7 cellular contexts compared by ENCODE assay signal in the genomic region with DNA sequence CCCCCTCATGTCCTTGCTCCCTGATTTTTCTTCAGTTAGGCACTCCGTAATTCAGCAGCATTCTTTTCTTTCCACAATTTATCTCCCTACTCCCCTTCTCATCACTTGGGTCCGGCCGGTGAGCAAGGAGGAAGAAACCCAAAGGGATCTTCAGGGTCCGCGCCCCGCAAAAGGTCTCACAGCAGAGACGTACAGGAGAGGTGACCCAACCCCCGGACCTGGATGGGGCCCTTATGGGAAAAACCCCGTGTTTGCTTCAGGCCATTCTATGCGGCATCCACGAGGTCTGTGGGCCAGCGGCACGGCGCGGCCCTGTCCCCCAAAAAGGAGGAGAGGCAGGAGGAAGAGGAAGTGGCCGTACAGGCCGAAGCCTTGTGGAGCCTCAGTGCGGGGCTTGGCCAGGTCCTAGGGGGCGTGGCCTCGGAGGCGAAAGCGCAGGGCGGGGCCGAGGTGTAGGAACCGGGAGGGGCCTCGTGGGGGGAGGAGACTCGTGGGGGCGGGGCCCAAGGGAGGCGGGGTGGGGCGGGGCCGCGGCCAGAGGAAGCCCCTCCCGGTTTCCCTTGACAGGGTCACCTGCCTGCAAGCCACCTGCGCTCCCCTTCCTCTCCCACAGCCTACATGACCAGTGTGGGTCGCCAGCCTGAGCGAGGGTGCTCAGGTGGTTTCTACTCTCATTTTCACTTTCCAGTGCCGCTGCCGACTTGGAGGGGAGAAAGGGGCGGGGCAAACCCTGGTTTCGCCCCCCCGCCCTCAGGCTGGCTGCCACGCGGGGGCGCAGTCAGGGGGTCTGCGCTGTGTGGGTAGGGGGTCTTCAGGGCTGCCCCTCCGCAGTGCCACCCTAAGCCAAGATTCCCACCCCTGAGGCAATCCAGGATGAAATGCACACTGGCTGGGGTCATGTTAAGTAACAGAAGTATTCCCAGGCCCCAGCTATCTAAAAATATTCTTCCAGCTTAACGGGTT.
DNase-seq lines count a peak whose midpoint lies in the region; ATAC-seq and TF ChIP-seq lines count a peak whose summit lies in the region.

No MANE protein-coding gene starts in this region.

- H3K4me1 Mint-ChIP-seq in WTC11 = peaks cover 8% of the 10 kb centered on the region

- H3K9me3 Mint-ChIP-seq in WTC11 = no peaks in the 10 kb centered on the region

- ATAC-seq in GM18499 (IDR thresholded peaks at IDR 0.05; ENCODE audit: insufficient read depth, unreplicated experiment) (peak; percentile 83), HG02840 (IDR thresholded peaks at IDR 0.05; ENCODE audit: low FRiP score, unreplicated experiment) (peak; percentile 94), WTC11 (peak; percentile 99)

- H3K4me3 Mint-ChIP-seq in WTC11 = peak overlapping the region; percentile 87

- DNase-seq in NCI-H2029 (lab: John Stamatoyannopoulos, UW) (peak; percentile 82), WTC11 (ENCODE audit: low spot score) (peak; percentile 96), caudate nucleus (lab: John Stamatoyannopoulos, UW) (peak; percentile 41 to 94 (median 85)), iris pigment epithelial cell (ENCODE audit: low read depth) (peak; percentile 87)
- peak; percentile 64 to 78 for DNase-seq in stimulated activated CD4-positive, alpha-beta T cell treated with anti-CD3 and anti-CD28 coated beads, Interleukin-12 subunit alpha, Interleukin-12 subunit beta, amount 100 ng/mL, for 24 hours (ENCODE audit: low read depth in 2 of 2)

- peaks cover 5% of the 10 kb centered on the region; the same call in 1 of the 2 replicates for H3K27me3 Mint-ChIP-seq in WTC11 (ENCODE audit: low read depth)

- POLR2A ChIA-PET in WTC11 (lab: Charles Lee) = interaction anchor here (0.6 kb wide), 1 partner anchor 13 kb away, joined by 8 read pairs; no protein-coding TSS in a partner anchor

- CTCF ChIA-PET in WTC11 (lab: Charles Lee) = interaction anchor here (0.6 to 1.4 kb wide), 3 partner anchors 10 to 634 kb away, joined by 3 to 4 read pairs (median 3); no protein-coding TSS in a partner anchor

- H3K36me3 Mint-ChIP-seq in WTC11 = no peaks in the 10 kb centered on the region

- H3K27ac ChIP-seq in caudate nucleus (ENCODE audit: low read depth, low read length) = peak overlapping the region; percentile 91

- 0 out of 2 replicates have a peak overlapping the region, but pooled peaks have one; percentile 51 for H3K27ac Mint-ChIP-seq in WTC11

- TF ChIP-seq CTCF in WTC11 (IDR thresholded peaks at IDR 0.05) = no peak

TF ChIP-seq in WTC11, 78 proteins besides CTCF, POLR2A, EP300 and RAD21:
- TF ChIP-seq USF2 (CRISPR knock-in tag; IDR thresholded peaks at IDR 0.05) (peak; percentile 23; the same call in 1 of the 2 replicates), FOXK1 (CRISPR knock-in tag; IDR thresholded peaks at IDR 0.05) (0 out of 2 replicates have a peak, but pooled peaks have one; percentile 14), FOXP4 (CRISPR knock-in tag; IDR thresholded peaks at IDR 0.05) (peak; percentile 14; the same call in 1 of the 2 replicates), CBFB (CRISPR knock-in tag; IDR thresholded peaks at IDR 0.05; ENCODE audit: low read depth) (no peak), ETV6 (CRISPR knock-in tag; IDR thresholded peaks at IDR 0.05) (no peak; the same call in 1 of the 2 replicates), TP53 (CRISPR knock-in tag; IDR thresholded peaks at IDR 0.05) (no peak), SP1 (CRISPR knock-in tag; conservative IDR thresholded peaks at IDR 0.05) (peak; percentile 97)
- TF ChIP-seq, protein P1, sequence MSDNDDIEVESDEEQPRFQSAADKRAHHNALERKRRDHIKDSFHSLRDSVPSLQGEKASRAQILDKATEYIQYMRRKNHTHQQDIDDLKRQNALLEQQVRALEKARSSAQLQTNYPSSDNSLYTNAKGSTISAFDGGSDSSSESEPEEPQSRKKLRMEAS (CRISPR knock-in tag; IDR thresholded peaks at IDR 0.05) = 0 out of 2 replicates have a peak, but pooled peaks have one; percentile 7
- TF ChIP-seq, protein P2, sequence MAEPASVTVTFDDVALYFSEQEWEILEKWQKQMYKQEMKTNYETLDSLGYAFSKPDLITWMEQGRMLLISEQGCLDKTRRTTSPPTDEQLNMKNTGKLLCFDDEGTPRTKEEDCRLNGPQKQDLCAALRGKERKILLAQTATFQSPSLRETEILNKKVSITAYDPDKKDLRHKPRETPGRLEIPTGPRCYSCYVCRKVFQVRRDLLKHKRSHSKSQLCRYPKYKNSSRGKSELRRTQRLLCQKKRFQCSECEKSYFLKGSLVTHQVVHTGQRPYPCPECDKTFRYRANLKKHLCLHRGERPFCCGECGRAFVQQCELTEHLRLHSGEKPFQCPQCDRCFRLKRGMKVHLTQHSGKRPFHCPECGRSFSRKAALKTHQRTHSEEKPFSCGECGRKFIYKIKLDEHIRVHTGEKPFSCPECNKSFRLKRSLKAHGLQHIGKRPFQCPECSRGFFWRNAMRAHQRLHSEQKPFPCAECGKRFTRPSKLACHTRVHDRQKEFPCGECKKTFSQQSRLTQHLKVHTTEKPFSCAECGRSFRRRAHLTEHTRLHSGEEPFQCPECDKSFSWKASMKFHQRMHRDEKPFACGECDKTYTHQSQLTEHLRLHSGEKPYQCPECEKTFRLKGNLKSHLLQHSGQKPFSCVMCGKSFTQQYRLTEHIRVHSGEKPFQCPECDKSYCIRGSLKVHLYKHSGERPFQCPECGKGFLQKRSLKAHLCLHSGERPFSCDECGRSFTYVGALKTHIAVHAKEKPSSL (CRISPR knock-in tag; conservative IDR thresholded peaks at IDR 0.05) = no peak

Comparison
In these comparisons a context has a peak if more than half of its experiments do, and no peak if none do; other contexts are left out.
1. Peak in every context shown above with its lines: DNase-seq, ATAC-seq and H3K27ac ChIP-seq.